Comparison of ENCODE assay signal across 38 cellular contexts in genomic region chr17:37674511-37674910, GRCh38.
"Had no signal": no experiment of that assay in that cellular context is flagged by ENCODE, and none has a peak within 500 bp of the region (broad histone marks: within the 10 kb centered on the region; RNA-seq: fewer than 3 reads in every experiment).

No MANE protein-coding gene starts in this region.

- H3K4me1 Mint-ChIP-seq: activated B cell treated with CpG ODN at 0.5 μM for 24 hours, brain had no signal

- H3K27ac Mint-ChIP-seq: activated B cell treated with CpG ODN at 0.5 μM for 24 hours; activated CD4-positive, alpha-beta memory T cell treated with anti-CD3 and anti-CD28 coated beads for 36 hours; activated naive CD4-positive, alpha-beta T cell treated with anti-CD3 and anti-CD28 coated beads for 36 hours; activated naive CD8-positive, alpha-beta T cell; activated naive CD8-positive, alpha-beta T cell treated with anti-CD3 and anti-CD28 coated beads, Interleukin-2, amount 50 U/mL, for 24 hours; activated T-helper 1 cell treated with anti-CD3 and anti-CD28 coated beads, Interleukin-12 subunit alpha, Interleukin-12 subunit beta, Interleukin-2, Interleukin-4 antibody, amounts not matched to agents 30 ng/mL and 10 ng/mL and 1 ng/mL, durations not matched to agents 14 hours and 24 hours and 36 hours had no signal

- H3K36me3 ChIP-seq: Peyer's patch, SJSA1 had no signal

- H3K36me3 Mint-ChIP-seq: activated CD4-positive, alpha-beta memory T cell treated with anti-CD3 and anti-CD28 coated beads for 36 hours; activated naive CD8-positive, alpha-beta T cell; brain had no signal

- H3K9me3 Mint-ChIP-seq: activated naive CD4-positive, alpha-beta T cell treated with anti-CD3 and anti-CD28 coated beads for 36 hours had no signal

- H3K4me2 ChIP-seq: KMS-11 had no signal

- DNase-seq: activated B cell treated with CpG ODN at 0.5 μM for 24 hours; activated CD4-positive, alpha-beta memory T cell treated with anti-CD3 and anti-CD28 coated beads for 36 hours; activated CD4-positive, alpha-beta T cell treated with anti-CD3 and anti-CD28 coated beads for 4 hours; activated CD4-positive, alpha-beta T cell treated with anti-CD3 and anti-CD28 coated beads, Interleukin-2, amount 50 U/mL, for 1 hour; activated CD4-positive, CD25-positive, alpha-beta regulatory T cell treated with anti-CD3 and anti-CD28 coated beads, Interleukin-2, amount 50 U/mL, for 72 hours; activated CD8-positive, alpha-beta memory T cell treated with anti-CD3 and anti-CD28 coated beads, Interleukin-2, amount 50 U/mL, for 4 hours; activated gamma-delta T cell treated with Interleukin-2 at 50 U/mL for 16 hours; activated naive CD4-positive, alpha-beta T cell treated with anti-CD3 and anti-CD28 coated beads for 36 hours; activated naive CD8-positive, alpha-beta T cell treated with anti-CD3 and anti-CD28 coated beads, Interleukin-2, amount 50 U/mL, for 24 hours; activated T-cell treated with anti-CD3 and anti-CD28 coated beads for 4 hours; activated T-cell treated with anti-CD3 and anti-CD28 coated beads, Interleukin-2, amount 50 U/mL, for 4 hours; anterior cingulate cortex; caudate nucleus; MM.1S; NCI-H1092 treated with DMSO at 0.1 percent for 48 hours; NCI-H1417; NCI-H146; NCI-H187; NCI-H2029 treated with DMSO at 0.1 percent for 48 hours; NCI-H2107; NCI-H2171; NCI-H524; NCI-H748 treated with DMSO at 0.1 percent for 48 hours; NK-92 treated with Interleukin-12 subunit alpha and Interleukin-12 subunit beta, amount 100 ng/mL, for 24 hours; PC-3; Peyer's patch; RPMI8226; SHP77 treated with DMSO at 0.1 percent for 48 hours; SW 1271; T-helper 1 cell; T-helper 2 cell; T-helper 9 cell had no signal

- H3K4me3 Mint-ChIP-seq: activated B cell treated with CpG ODN at 0.5 μM for 24 hours; activated CD4-positive, alpha-beta memory T cell treated with anti-CD3 and anti-CD28 coated beads for 36 hours; activated naive CD4-positive, alpha-beta T cell treated with anti-CD3 and anti-CD28 coated beads for 36 hours; activated naive CD8-positive, alpha-beta T cell; activated naive CD8-positive, alpha-beta T cell treated with anti-CD3 and anti-CD28 coated beads, Interleukin-2, amount 50 U/mL, for 24 hours; activated T-cell treated with anti-CD3 and anti-CD28 coated beads, Interleukin-2, amount 50 U/mL, for 4 hours; activated T-helper 1 cell treated with anti-CD3 and anti-CD28 coated beads, Interleukin-12 subunit alpha, Interleukin-12 subunit beta, Interleukin-2, Interleukin-4 antibody, amounts not matched to agents 30 ng/mL and 10 ng/mL and 1 ng/mL, durations not matched to agents 14 hours and 24 hours and 36 hours; brain had no signal

- ATAC-seq: activated naive CD8-positive, alpha-beta T cell treated with anti-CD3 and anti-CD28 coated beads, Interleukin-2, amount 50 U/mL, for 24 hours; activated T-cell treated with anti-CD3 and anti-CD28 coated beads, Interleukin-2, amount 50 U/mL, for 4 hours; PC-3 had no signal

- H3K9me3 ChIP-seq: SJSA1 had no signal

- H3K27ac ChIP-seq: KMS-11, VCaP had no signal

- H3K4me3 ChIP-seq: Peyer's patch, SJSA1 had no signal

- H3K9ac ChIP-seq: KMS-11 had no signal

- H3K27me3 ChIP-seq: Peyer's patch, SJSA1 had no signal
